ENCODE assay signal across 1 cellular context in the genomic region with DNA sequence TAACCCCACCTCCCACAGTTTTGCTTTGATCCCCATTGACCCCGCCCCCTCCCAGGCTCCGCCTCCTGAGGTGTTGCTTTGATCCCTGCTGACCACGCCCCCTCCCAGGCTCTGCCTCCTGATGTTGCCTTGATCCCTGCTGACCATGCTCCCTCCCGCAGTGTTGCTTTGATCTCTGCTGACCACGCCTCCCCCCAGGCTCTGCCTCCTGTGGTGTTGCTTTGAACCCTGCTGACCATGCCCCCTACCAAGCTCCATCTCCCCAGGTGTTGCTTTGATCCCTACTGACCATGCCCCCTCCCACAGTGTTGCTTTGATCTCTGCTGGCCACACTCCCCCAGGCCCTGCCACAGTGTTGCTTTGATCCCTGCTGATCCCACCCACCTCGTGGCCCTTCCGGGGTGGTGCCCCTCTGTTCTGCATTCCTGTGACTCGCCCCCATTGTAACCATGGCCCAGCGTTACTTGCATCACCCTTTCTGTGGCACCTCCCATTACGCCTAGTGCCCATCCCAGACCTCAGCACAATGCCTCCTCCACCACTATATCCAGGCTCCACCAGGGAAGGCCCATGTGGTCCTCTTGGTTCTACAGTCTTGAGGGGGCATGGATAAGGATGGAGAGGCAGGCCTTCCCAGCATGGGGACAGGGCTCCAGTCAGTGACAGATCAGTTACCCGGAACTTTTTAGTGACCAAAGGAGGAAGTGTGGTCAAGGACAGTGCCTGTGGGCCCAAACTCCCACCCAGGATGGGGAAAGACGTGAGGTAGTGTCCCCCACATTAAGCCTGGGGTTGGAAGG.
A peak's percentile ranks its signal among the peaks of the same experiment; 100 is the strongest.
TF ChIP-seq lines count a peak whose summit lies in the region.

No MANE protein-coding gene starts in this region.

TF ChIP-seq in HepG2, 621 proteins besides CTCF, POLR2A, EP300 and RAD21 (continued from another document and continues in another):
- TF ChIP-seq FOXP1 (IDR thresholded peaks at IDR 0.05) (peak; percentile 97), FOXP1 (CRISPR knock-in tag; IDR thresholded peaks at IDR 0.05) (peak; percentile 89), ZZZ3 (CRISPR knock-in tag; IDR thresholded peaks at IDR 0.05; ENCODE audit: borderline replicate concordance) (peak; percentile 51; the same call in 1 of the 2 replicates), ZNF367 (CRISPR knock-in tag; IDR thresholded peaks at IDR 0.05; ENCODE audit: borderline replicate concordance) (no peak), ARNT2 (CRISPR knock-in tag; IDR thresholded peaks at IDR 0.05; ENCODE audit: low read depth) (peak; percentile 97), RFX5 (IDR thresholded peaks at IDR 0.05; ENCODE audit: low read depth, low read length) (no peak), ZNF761 (CRISPR knock-in tag; conservative IDR thresholded peaks at IDR 0.05) (peak; percentile 97), ZNF234 (CRISPR knock-in tag; conservative IDR thresholded peaks at IDR 0.05) (no peak), SP1 (IDR thresholded peaks at IDR 0.05) (peak; percentile 95), SP1 (CRISPR knock-in tag; IDR thresholded peaks at IDR 0.05) (peak; percentile 69; the same call in 1 of the 2 replicates), ADNP (CRISPR knock-in tag; IDR thresholded peaks at IDR 0.05) (no peak), NR2F6 (IDR thresholded peaks at IDR 0.05) (peak; percentile 95), NR2F6 (CRISPR knock-in tag; IDR thresholded peaks at IDR 0.05) (peak; percentile 92), NFYC (CRISPR knock-in tag; IDR thresholded peaks at IDR 0.05) (0 out of 2 replicates have a peak, but pooled peaks have one; percentile 38), HES4 (CRISPR knock-in tag; IDR thresholded peaks at IDR 0.05; ENCODE audit: borderline replicate concordance) (no peak), ZBTB8A (CRISPR knock-in tag; IDR thresholded peaks at IDR 0.05; ENCODE audit: borderline replicate concordance, low read depth) (peak; percentile 88; the same call in 1 of the 2 replicates), ZSCAN20 (CRISPR knock-in tag; IDR thresholded peaks at IDR 0.05; ENCODE audit: borderline replicate concordance) (no peak), NFRKB (IDR thresholded peaks at IDR 0.05) (no peak), BORCS8-MEF2B (CRISPR knock-in tag; IDR thresholded peaks at IDR 0.05) (peak; percentile 72), SNAPC2 (CRISPR knock-in tag; IDR thresholded peaks at IDR 0.05) (no peak), YY1 (IDR thresholded peaks at IDR 0.05; ENCODE audit: insufficient read depth, insufficient replicate concordance, low read depth, low read length) (no peak), GFI1 (CRISPR knock-in tag; IDR thresholded peaks at IDR 0.05; ENCODE audit: borderline replicate concordance) (peak; percentile 78; the same call in 1 of the 2 replicates), MIER2 (CRISPR knock-in tag; IDR thresholded peaks at IDR 0.05) (peak; percentile 90), POGZ (CRISPR knock-in tag; IDR thresholded peaks at IDR 0.05) (peak; percentile 94)
- TF ChIP-seq, protein P1, sequence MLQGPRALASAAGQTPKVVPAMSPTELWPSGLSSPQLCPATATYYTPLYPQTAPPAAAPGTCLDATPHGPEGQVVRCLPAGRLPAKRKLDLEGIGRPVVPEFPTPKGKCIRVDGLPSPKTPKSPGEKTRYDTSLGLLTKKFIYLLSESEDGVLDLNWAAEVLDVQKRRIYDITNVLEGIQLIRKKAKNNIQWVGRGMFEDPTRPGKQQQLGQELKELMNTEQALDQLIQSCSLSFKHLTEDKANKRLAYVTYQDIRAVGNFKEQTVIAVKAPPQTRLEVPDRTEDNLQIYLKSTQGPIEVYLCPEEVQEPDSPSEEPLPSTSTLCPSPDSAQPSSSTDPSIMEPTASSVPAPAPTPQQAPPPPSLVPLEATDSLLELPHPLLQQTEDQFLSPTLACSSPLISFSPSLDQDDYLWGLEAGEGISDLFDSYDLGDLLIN (CRISPR knock-in tag; IDR thresholded peaks at IDR 0.05; ENCODE audit: borderline replicate concordance), result no peak
- TF ChIP-seq, protein P2, sequence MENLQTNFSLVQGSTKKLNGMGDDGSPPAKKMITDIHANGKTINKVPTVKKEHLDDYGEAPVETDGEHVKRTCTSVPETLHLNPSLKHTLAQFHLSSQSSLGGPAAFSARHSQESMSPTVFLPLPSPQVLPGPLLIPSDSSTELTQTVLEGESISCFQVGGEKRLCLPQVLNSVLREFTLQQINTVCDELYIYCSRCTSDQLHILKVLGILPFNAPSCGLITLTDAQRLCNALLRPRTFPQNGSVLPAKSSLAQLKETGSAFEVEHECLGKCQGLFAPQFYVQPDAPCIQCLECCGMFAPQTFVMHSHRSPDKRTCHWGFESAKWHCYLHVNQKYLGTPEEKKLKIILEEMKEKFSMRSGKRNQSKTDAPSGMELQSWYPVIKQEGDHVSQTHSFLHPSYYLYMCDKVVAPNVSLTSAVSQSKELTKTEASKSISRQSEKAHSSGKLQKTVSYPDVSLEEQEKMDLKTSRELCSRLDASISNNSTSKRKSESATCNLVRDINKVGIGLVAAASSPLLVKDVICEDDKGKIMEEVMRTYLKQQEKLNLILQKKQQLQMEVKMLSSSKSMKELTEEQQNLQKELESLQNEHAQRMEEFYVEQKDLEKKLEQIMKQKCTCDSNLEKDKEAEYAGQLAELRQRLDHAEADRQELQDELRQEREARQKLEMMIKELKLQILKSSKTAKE (CRISPR knock-in tag; IDR thresholded peaks at IDR 0.05; ENCODE audit: borderline replicate concordance), result no peak
- TF ChIP-seq, protein P3, sequence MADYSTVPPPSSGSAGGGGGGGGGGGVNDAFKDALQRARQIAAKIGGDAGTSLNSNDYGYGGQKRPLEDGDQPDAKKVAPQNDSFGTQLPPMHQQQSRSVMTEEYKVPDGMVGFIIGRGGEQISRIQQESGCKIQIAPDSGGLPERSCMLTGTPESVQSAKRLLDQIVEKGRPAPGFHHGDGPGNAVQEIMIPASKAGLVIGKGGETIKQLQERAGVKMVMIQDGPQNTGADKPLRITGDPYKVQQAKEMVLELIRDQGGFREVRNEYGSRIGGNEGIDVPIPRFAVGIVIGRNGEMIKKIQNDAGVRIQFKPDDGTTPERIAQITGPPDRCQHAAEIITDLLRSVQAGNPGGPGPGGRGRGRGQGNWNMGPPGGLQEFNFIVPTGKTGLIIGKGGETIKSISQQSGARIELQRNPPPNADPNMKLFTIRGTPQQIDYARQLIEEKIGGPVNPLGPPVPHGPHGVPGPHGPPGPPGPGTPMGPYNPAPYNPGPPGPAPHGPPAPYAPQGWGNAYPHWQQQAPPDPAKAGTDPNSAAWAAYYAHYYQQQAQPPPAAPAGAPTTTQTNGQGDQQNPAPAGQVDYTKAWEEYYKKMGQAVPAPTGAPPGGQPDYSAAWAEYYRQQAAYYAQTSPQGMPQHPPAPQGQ (CRISPR knock-in tag; IDR thresholded peaks at IDR 0.05; ENCODE audit: borderline replicate concordance), result peak; percentile 80; the same call in 1 of the 2 replicates
- TF ChIP-seq, protein P4, sequence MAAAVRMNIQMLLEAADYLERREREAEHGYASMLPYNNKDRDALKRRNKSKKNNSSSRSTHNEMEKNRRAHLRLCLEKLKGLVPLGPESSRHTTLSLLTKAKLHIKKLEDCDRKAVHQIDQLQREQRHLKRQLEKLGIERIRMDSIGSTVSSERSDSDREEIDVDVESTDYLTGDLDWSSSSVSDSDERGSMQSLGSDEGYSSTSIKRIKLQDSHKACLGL (CRISPR knock-in tag; IDR thresholded peaks at IDR 0.05), result peak; percentile 49; the same call in 1 of the 2 replicates
- TF ChIP-seq, protein P5, sequence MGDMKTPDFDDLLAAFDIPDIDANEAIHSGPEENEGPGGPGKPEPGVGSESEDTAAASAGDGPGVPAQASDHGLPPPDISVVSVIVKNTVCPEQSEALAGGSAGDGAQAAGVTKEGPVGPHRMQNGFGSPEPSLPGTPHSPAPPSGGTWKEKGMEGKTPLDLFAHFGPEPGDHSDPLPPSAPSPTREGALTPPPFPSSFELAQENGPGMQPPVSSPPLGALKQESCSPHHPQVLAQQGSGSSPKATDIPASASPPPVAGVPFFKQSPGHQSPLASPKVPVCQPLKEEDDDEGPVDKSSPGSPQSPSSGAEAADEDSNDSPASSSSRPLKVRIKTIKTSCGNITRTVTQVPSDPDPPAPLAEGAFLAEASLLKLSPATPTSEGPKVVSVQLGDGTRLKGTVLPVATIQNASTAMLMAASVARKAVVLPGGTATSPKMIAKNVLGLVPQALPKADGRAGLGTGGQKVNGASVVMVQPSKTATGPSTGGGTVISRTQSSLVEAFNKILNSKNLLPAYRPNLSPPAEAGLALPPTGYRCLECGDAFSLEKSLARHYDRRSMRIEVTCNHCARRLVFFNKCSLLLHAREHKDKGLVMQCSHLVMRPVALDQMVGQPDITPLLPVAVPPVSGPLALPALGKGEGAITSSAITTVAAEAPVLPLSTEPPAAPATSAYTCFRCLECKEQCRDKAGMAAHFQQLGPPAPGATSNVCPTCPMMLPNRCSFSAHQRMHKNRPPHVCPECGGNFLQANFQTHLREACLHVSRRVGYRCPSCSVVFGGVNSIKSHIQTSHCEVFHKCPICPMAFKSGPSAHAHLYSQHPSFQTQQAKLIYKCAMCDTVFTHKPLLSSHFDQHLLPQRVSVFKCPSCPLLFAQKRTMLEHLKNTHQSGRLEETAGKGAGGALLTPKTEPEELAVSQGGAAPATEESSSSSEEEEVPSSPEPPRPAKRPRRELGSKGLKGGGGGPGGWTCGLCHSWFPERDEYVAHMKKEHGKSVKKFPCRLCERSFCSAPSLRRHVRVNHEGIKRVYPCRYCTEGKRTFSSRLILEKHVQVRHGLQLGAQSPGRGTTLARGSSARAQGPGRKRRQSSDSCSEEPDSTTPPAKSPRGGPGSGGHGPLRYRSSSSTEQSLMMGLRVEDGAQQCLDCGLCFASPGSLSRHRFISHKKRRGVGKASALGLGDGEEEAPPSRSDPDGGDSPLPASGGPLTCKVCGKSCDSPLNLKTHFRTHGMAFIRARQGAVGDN (CRISPR knock-in tag; IDR thresholded peaks at IDR 0.05), result peak; percentile 98
- TF ChIP-seq, protein P6, sequence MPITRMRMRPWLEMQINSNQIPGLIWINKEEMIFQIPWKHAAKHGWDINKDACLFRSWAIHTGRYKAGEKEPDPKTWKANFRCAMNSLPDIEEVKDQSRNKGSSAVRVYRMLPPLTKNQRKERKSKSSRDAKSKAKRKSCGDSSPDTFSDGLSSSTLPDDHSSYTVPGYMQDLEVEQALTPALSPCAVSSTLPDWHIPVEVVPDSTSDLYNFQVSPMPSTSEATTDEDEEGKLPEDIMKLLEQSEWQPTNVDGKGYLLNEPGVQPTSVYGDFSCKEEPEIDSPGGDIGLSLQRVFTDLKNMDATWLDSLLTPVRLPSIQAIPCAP (CRISPR knock-in tag; IDR thresholded peaks at IDR 0.05; ENCODE audit: low read depth), result no peak
- TF ChIP-seq, protein P7, sequence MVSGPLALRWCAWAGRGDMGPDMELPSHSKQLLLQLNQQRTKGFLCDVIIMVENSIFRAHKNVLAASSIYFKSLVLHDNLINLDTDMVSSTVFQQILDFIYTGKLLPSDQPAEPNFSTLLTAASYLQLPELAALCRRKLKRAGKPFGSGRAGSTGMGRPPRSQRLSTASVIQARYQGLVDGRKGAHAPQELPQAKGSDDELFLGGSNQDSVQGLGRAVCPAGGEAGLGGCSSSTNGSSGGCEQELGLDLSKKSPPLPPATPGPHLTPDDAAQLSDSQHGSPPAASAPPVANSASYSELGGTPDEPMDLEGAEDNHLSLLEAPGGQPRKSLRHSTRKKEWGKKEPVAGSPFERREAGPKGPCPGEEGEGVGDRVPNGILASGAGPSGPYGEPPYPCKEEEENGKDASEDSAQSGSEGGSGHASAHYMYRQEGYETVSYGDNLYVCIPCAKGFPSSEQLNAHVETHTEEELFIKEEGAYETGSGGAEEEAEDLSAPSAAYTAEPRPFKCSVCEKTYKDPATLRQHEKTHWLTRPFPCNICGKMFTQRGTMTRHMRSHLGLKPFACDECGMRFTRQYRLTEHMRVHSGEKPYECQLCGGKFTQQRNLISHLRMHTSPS (CRISPR knock-in tag; IDR thresholded peaks at IDR 0.05; ENCODE audit: low read depth), result peak; percentile 100
- TF ChIP-seq, protein P8, sequence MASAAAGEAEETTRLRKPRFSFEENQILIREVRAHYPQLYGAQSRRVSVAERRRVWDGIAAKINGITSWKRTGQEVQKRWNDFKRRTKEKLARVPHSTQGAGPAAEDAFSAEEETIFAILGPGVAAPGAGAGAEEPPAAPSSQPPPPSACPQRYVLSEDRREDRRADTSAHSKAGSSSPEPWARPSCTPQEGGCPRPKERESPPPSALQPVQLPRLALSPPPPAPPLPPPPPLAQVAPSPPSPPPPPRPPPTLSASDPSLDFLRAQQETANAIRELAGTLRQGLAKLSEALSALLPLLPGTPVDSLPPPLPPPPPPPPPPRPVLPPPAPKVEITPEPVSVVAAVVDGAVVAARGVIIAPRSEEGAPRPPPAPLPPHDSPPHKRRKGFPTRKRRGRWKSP (CRISPR knock-in tag; IDR thresholded peaks at IDR 0.05), result no peak
- TF ChIP-seq, protein P9, sequence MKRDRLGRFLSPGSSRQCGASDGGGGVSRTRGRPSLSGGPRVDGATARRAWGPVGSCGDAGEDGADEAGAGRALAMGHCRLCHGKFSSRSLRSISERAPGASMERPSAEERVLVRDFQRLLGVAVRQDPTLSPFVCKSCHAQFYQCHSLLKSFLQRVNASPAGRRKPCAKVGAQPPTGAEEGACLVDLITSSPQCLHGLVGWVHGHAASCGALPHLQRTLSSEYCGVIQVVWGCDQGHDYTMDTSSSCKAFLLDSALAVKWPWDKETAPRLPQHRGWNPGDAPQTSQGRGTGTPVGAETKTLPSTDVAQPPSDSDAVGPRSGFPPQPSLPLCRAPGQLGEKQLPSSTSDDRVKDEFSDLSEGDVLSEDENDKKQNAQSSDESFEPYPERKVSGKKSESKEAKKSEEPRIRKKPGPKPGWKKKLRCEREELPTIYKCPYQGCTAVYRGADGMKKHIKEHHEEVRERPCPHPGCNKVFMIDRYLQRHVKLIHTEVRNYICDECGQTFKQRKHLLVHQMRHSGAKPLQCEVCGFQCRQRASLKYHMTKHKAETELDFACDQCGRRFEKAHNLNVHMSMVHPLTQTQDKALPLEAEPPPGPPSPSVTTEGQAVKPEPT (CRISPR knock-in tag; IDR thresholded peaks at IDR 0.05; ENCODE audit: low read depth), result 0 out of 2 replicates have a peak, but pooled peaks have one; percentile 40
- TF ChIP-seq, protein P10, sequence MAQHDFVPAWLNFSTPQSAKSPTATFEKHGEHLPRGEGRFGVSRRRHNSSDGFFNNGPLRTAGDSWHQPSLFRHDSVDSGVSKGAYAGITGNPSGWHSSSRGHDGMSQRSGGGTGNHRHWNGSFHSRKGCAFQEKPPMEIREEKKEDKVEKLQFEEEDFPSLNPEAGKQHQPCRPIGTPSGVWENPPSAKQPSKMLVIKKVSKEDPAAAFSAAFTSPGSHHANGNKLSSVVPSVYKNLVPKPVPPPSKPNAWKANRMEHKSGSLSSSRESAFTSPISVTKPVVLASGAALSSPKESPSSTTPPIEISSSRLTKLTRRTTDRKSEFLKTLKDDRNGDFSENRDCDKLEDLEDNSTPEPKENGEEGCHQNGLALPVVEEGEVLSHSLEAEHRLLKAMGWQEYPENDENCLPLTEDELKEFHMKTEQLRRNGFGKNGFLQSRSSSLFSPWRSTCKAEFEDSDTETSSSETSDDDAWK (CRISPR knock-in tag; IDR thresholded peaks at IDR 0.05), result no peak
- TF ChIP-seq, protein P11, sequence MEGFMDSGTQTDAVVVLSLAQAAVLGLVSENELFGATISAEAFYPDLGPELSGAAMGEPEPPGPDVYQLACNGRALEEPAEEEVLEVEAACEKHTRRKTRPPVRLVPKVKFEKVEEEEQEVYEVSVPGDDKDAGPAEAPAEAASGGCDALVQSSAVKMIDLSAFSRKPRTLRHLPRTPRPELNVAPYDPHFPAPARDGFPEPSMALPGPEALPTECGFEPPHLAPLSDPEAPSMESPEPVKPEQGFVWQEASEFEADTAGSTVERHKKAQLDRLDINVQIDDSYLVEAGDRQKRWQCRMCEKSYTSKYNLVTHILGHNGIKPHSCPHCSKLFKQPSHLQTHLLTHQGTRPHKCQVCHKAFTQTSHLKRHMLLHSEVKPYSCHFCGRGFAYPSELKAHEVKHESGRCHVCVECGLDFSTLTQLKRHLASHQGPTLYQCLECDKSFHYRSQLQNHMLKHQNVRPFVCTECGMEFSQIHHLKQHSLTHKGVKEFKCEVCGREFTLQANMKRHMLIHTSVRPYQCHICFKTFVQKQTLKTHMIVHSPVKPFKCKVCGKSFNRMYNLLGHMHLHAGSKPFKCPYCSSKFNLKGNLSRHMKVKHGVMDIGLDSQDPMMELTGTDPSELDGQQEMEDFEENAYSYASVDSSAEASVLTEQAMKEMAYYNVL (CRISPR knock-in tag; IDR thresholded peaks at IDR 0.05; ENCODE audit: borderline replicate concordance), result peak; percentile 95
